1 cellular context compared by ENCODE assay signal in genomic region chr11:64323373-64323772, GRCh38.
TF ChIP-seq lines count a peak whose summit lies in the region.

No MANE protein-coding gene starts in this region.

TF ChIP-seq in SK-N-SH treated with all-trans-retinoic acid at 6 μM for 48 hours, 23 proteins besides CTCF, POLR2A, EP300 and RAD21 (continued from another document):
- no peak for TF ChIP-seq ZFP3 (CRISPR knock-in tag; IDR thresholded peaks at IDR 0.05)
- no peak for TF ChIP-seq TSHZ2 (CRISPR knock-in tag; IDR thresholded peaks at IDR 0.05)
- TF ChIP-seq SNAI2 (CRISPR knock-in tag; IDR thresholded peaks at IDR 0.05) = no peak
- TF ChIP-seq ARNTL (CRISPR knock-in tag; IDR thresholded peaks at IDR 0.05; ENCODE audit: borderline replicate concordance, low read depth) = no peak
- TF ChIP-seq CSDC2 (CRISPR knock-in tag; IDR thresholded peaks at IDR 0.05) = no peak
- no peak for TF ChIP-seq CREB5 (CRISPR knock-in tag; IDR thresholded peaks at IDR 0.05; ENCODE audit: low read depth)
- no peak for TF ChIP-seq ZNF565 (CRISPR knock-in tag; conservative IDR thresholded peaks at IDR 0.05; ENCODE audit: low read depth)
- TF ChIP-seq, protein P1, sequence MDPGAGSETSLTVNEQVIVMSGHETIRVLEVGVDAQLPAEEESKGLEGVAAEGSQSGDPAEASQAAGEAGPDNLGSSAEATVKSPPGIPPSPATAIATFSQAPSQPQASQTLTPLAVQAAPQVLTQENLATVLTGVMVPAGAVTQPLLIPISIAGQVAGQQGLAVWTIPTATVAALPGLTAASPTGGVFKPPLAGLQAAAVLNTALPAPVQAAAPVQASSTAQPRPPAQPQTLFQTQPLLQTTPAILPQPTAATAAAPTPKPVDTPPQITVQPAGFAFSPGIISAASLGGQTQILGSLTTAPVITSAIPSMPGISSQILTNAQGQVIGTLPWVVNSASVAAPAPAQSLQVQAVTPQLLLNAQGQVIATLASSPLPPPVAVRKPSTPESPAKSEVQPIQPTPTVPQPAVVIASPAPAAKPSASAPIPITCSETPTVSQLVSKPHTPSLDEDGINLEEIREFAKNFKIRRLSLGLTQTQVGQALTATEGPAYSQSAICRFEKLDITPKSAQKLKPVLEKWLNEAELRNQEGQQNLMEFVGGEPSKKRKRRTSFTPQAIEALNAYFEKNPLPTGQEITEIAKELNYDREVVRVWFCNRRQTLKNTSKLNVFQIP (CRISPR knock-in tag; IDR thresholded peaks at IDR 0.05; ENCODE audit: borderline replicate concordance, low read depth) = no peak
- TF ChIP-seq ZNF8 (CRISPR knock-in tag; IDR thresholded peaks at IDR 0.05) = no peak
- TF ChIP-seq ZFP30 (CRISPR knock-in tag; IDR thresholded peaks at IDR 0.05) = no peak
- TF ChIP-seq BACH2 (CRISPR knock-in tag; IDR thresholded peaks at IDR 0.05; ENCODE audit: borderline replicate concordance) = no peak
TF ChIP-seq in SK-N-SH treated with all-trans-retinoic acid at 6 μM for 48 hours: peak in this region for 0.
